13 cellular contexts compared by ENCODE assay signal in genomic region chr4:98939446-98939845, GRCh38. TPM values are rescaled to one million over a fixed set of nuclear protein-coding genes. Genes with fewer than 3 reads are reported as not detected.
DNase-seq lines count a peak whose midpoint lies in the region; ATAC-seq lines count a peak whose summit lies in the region.
"Had no signal": no experiment of that assay in that cellular context is flagged by ENCODE, and none has a peak within 500 bp of the region (broad histone marks: within the 10 kb centered on the region; RNA-seq: fewer than 3 reads in every experiment).

No MANE protein-coding gene starts in this region.

- no peak overlapping the region for H3K27ac ChIP-seq in ACC112 (ENCODE audit: low read depth, low read length)
- H3K27ac ChIP-seq: uterus had no signal

- peak overlapping the region; percentile 21 for H2AFZ ChIP-seq in ACC112 (ENCODE audit: low read length, unreplicated experiment)

- DNase-seq in MG63 (no peak), EL (no peak), NOMO-1 treated with dmso at 0.1 percent for 144 hours (lab: John Stamatoyannopoulos, UW; ENCODE audit: unreplicated experiment) (no peak), NCI-H345 treated with DMSO at 0.1 percent for 48 hours (lab: John Stamatoyannopoulos, UW; ENCODE audit: unreplicated experiment) (no peak)
- DNase-seq: GOT3; NK-92 treated with Interleukin-12 subunit alpha and Interleukin-12 subunit beta, amount 100 ng/mL, for 24 hours; Right ventricle myocardium superior; stimulated activated CD4-positive, alpha-beta T cell treated with anti-CD3 and anti-CD28 coated beads, Interleukin-4, amount 100 ng/mL, for 4 hours had no signal

- H3K4me3 ChIP-seq in ACC112 (ENCODE audit: low read depth, low read length) (no peak overlapping the region), MG63 (no peak overlapping the region)
- H3K4me3 ChIP-seq: uterus had no signal

- H3K36me3 ChIP-seq in ACC112 (ENCODE audit: insufficient read depth, low read length) (no peaks in the 10 kb centered on the region), MG63 (no peaks in the 10 kb centered on the region)
- H3K36me3 ChIP-seq: uterus had no signal

- H3K4me1 ChIP-seq in ACC112 (ENCODE audit: control insufficient read depth, insufficient read depth, low read length, unreplicated experiment): no peaks in the 10 kb centered on the region
- H3K4me1 ChIP-seq: uterus had no signal

- H3K79me2 ChIP-seq in ACC112 (ENCODE audit: control insufficient read depth, insufficient read depth, low read length, unreplicated experiment): no peaks in the 10 kb centered on the region

- no peaks in the 10 kb centered on the region for H3K9me3 ChIP-seq in MG63
- H3K9me3 ChIP-seq: uterus had no signal

- ATAC-seq in GM18873 (IDR thresholded peaks at IDR 0.05; ENCODE audit: low FRiP score, unreplicated experiment): peak; percentile 51
- peak; percentile 60 for ATAC-seq in HG02588 (IDR thresholded peaks at IDR 0.05; ENCODE audit: unreplicated experiment)
- ATAC-seq in HG03565 (IDR thresholded peaks at IDR 0.05; ENCODE audit: unreplicated experiment): peak; percentile 56

- H3K27me3 ChIP-seq in ACC112 (ENCODE audit: insufficient read depth, low read length) (no peaks in the 10 kb centered on the region), MG63 (no peaks in the 10 kb centered on the region)
- H3K27me3 ChIP-seq: uterus had no signal

RNA-seq across cellular contexts. Expression of gene EIF4E, which starts 10.5 kb away (rescaled TPM):
- total RNA-seq in MG63 (2014; rRNA removed; shearing (Covaris generic); ENCODE audit: low replicate concordance): 81.2 and 236 TPM in 2 replicates

RNA-seq across cellular contexts. Expression of gene METAP1, which starts 56.1 kb away (rescaled TPM):
- total RNA-seq in MG63 (2014; rRNA removed; shearing (Covaris generic); ENCODE audit: low replicate concordance): 55.3 and 56.6 TPM in 2 replicates
